ENCODE assay signal across 31 cellular contexts in genomic region chr6:145020114-145020513, GRCh38.
"Had no signal": no experiment of that assay in that cellular context is flagged by ENCODE, and none has a peak within 500 bp of the region (broad histone marks: within the 10 kb centered on the region; RNA-seq: fewer than 3 reads in every experiment).

No MANE protein-coding gene starts in this region.

- H3K9ac ChIP-seq: SK-N-SH had no signal

- H3K4me1 ChIP-seq: Peyer's patch had no signal

- H3K4me3 ChIP-seq: MG63, Peyer's patch, SJSA1 had no signal

- H3K36me3 ChIP-seq: MG63, Peyer's patch, SJSA1 had no signal

- H3K4me2 ChIP-seq: SK-N-SH had no signal

- H3K27ac ChIP-seq: Peyer's patch, SJSA1 had no signal

- ATAC-seq: PC-3 had no signal

- DNase-seq: Kasumi-1, KG1, MG63, NCI-H1048, NCI-H1092 treated with DMSO at 0.1 percent for 48 hours, NCI-H1105 treated with DMSO at 0.1 percent for 48 hours, NCI-H1417, NCI-H1436, NCI-H146, NCI-H1694, NCI-H1930, NCI-H2029 treated with DMSO at 0.1 percent for 48 hours, NCI-H2081 treated with DMSO at 0.1 percent for 48 hours, NCI-H2107, NCI-H2171, NCI-H226, NCI-H446 treated with DMSO at 0.1 percent for 48 hours, NCI-H510A, NCI-H524, NCI-H526, NCI-H69, NCI-H748 treated with DMSO at 0.1 percent for 48 hours, NCI-H82, PC-3, Peyer's patch, Right ventricle myocardium superior, RPMI8226, SHP77 treated with DMSO at 0.1 percent for 48 hours, SK-N-SH, SW 1271 had no signal

- H3K9me3 ChIP-seq: MG63, Peyer's patch, SJSA1, SK-N-SH had no signal

- H3K9me2 ChIP-seq: SK-N-SH had no signal

- H3K27me3 ChIP-seq: MG63, Peyer's patch, SJSA1 had no signal
